24 cellular contexts compared by ENCODE assay signal in genomic region chr1:229005097-229005496, GRCh38.
"Had no signal": no experiment of that assay in that cellular context is flagged by ENCODE, and none has a peak within 500 bp of the region (broad histone marks: within the 10 kb centered on the region; RNA-seq: fewer than 3 reads in every experiment).

No MANE protein-coding gene starts in this region.

- H3K4me3 ChIP-seq: ascending aorta, esophagus squamous epithelium, heart right ventricle, left lung, lower lobe of right lung, thoracic aorta, upper lobe of left lung had no signal

- H3K27me3 Mint-ChIP-seq: activated CD4-positive, alpha-beta memory T cell treated with anti-CD3 and anti-CD28 coated beads for 36 hours; activated CD4-positive, alpha-beta T cell treated with anti-CD3 and anti-CD28 coated beads, Interleukin-2, amount 10 ng/mL, durations not matched to agents 24 days and 14 days; activated naive CD8-positive, alpha-beta T cell treated with anti-CD3 and anti-CD28 coated beads, Interleukin-2, amount 10 ng/mL, durations not matched to agents 7 days and 5 days had no signal

- H3K27ac ChIP-seq: brain microvascular endothelial cell, epithelial cell of prostate, esophagus squamous epithelium, heart right ventricle, left lung, lower lobe of right lung, thoracic aorta, upper lobe of left lung had no signal

- H3K36me3 Mint-ChIP-seq: activated CD4-positive, alpha-beta memory T cell treated with anti-CD3 and anti-CD28 coated beads for 36 hours; activated naive CD4-positive, alpha-beta T cell treated with anti-CD3 and anti-CD28 coated beads, Interleukin-2, amount 10 ng/mL, durations not matched to agents 7 days and 5 days; activated naive CD8-positive, alpha-beta T cell treated with anti-CD3 and anti-CD28 coated beads, Interleukin-2, amount 10 ng/mL, durations not matched to agents 7 days and 5 days had no signal

- H3K4me1 ChIP-seq: ascending aorta, esophagus squamous epithelium, lower lobe of right lung, upper lobe of left lung had no signal

- H3K27ac Mint-ChIP-seq: activated CD4-positive, alpha-beta memory T cell treated with anti-CD3 and anti-CD28 coated beads for 36 hours; activated CD4-positive, alpha-beta T cell treated with anti-CD3 and anti-CD28 coated beads, Interleukin-2, amount 10 ng/mL, durations not matched to agents 24 days and 14 days; activated naive CD4-positive, alpha-beta T cell treated with anti-CD3 and anti-CD28 coated beads, Interleukin-2, amount 10 ng/mL, durations not matched to agents 7 days and 5 days; activated naive CD8-positive, alpha-beta T cell treated with anti-CD3 and anti-CD28 coated beads, Interleukin-2, amount 10 ng/mL, durations not matched to agents 7 days and 5 days; activated T-helper 1 cell treated with anti-CD3 and anti-CD28 coated beads, Interleukin-12 subunit alpha, Interleukin-12 subunit beta, Interleukin-2, Interleukin-4 antibody, amounts not matched to agents 30 ng/mL and 10 ng/mL and 1 ng/mL, durations not matched to agents 14 hours and 24 hours and 36 hours had no signal

- H3K9me3 Mint-ChIP-seq: activated CD4-positive, alpha-beta memory T cell treated with anti-CD3 and anti-CD28 coated beads for 36 hours; activated CD4-positive, alpha-beta T cell treated with anti-CD3 and anti-CD28 coated beads, Interleukin-2, amount 10 ng/mL, durations not matched to agents 24 days and 14 days; activated naive CD4-positive, alpha-beta T cell treated with anti-CD3 and anti-CD28 coated beads, Interleukin-2, amount 10 ng/mL, durations not matched to agents 7 days and 5 days; activated naive CD8-positive, alpha-beta T cell treated with anti-CD3 and anti-CD28 coated beads, Interleukin-2, amount 10 ng/mL, durations not matched to agents 7 days and 5 days; activated T-helper 1 cell treated with anti-CD3 and anti-CD28 coated beads, Interleukin-12 subunit alpha, Interleukin-12 subunit beta, Interleukin-2, Interleukin-4 antibody, amounts not matched to agents 30 ng/mL and 10 ng/mL and 1 ng/mL, durations not matched to agents 14 hours and 24 hours and 36 hours had no signal

- DNase-seq: activated CD4-positive, alpha-beta memory T cell treated with anti-CD3 and anti-CD28 coated beads for 36 hours; activated CD4-positive, alpha-beta T cell treated with anti-CD3 and anti-CD28 coated beads, Interleukin-2, amount 10 ng/mL, durations not matched to agents 24 days and 14 days; activated CD4-positive, CD25-positive, alpha-beta regulatory T cell treated with anti-CD3 and anti-CD28 coated beads, Interleukin-2, amount 50 U/mL, for 72 hours; activated CD8-positive, alpha-beta memory T cell treated with anti-CD3 and anti-CD28 coated beads, Interleukin-2, amount 50 U/mL, for 4 hours; activated gamma-delta T cell; activated naive CD4-positive, alpha-beta T cell treated with anti-CD3 and anti-CD28 coated beads, Interleukin-2, amount 10 ng/mL, durations not matched to agents 7 days and 5 days; activated naive CD8-positive, alpha-beta T cell treated with anti-CD3 and anti-CD28 coated beads, Interleukin-2, amount 10 ng/mL, durations not matched to agents 7 days and 5 days; activated T-cell treated with anti-CD3 and anti-CD28 coated beads, Interleukin-2, amount 50 U/mL, for 1 hour; brain microvascular endothelial cell; central memory CD4-positive, alpha-beta T cell; esophagus squamous epithelium; foreskin melanocyte; heart right ventricle; kidney glomerular epithelial cell; left lung; lower lobe of right lung; right cardiac atrium; stimulated activated CD4-positive, alpha-beta T cell treated with anti-CD3 and anti-CD28 coated beads, Interleukin-2, amount 100 ng/mL, for 48 hours; stimulated activated naive CD4-positive, alpha-beta T cell treated with Interleukin-2 at 50 U/mL for 16 hours; upper lobe of left lung had no signal

- H3K9me3 ChIP-seq: ascending aorta, esophagus squamous epithelium, heart right ventricle, left lung, lower lobe of right lung, thoracic aorta, upper lobe of left lung had no signal

- ATAC-seq: heart right ventricle, left lung, lower lobe of right lung, right cardiac atrium had no signal

- H3K27me3 ChIP-seq: ascending aorta, brain microvascular endothelial cell, left lung, upper lobe of left lung had no signal

- H3K4me3 Mint-ChIP-seq: activated CD4-positive, alpha-beta memory T cell treated with anti-CD3 and anti-CD28 coated beads for 36 hours; activated CD4-positive, alpha-beta T cell treated with anti-CD3 and anti-CD28 coated beads, Interleukin-2, amount 10 ng/mL, durations not matched to agents 24 days and 14 days; activated naive CD4-positive, alpha-beta T cell treated with anti-CD3 and anti-CD28 coated beads, Interleukin-2, amount 10 ng/mL, durations not matched to agents 7 days and 5 days; activated naive CD8-positive, alpha-beta T cell treated with anti-CD3 and anti-CD28 coated beads, Interleukin-2, amount 10 ng/mL, durations not matched to agents 7 days and 5 days; activated T-helper 1 cell treated with anti-CD3 and anti-CD28 coated beads, Interleukin-12 subunit alpha, Interleukin-12 subunit beta, Interleukin-2, Interleukin-4 antibody, amounts not matched to agents 30 ng/mL and 10 ng/mL and 1 ng/mL, durations not matched to agents 14 hours and 24 hours and 36 hours had no signal

- H3K36me3 ChIP-seq: ascending aorta, brain microvascular endothelial cell, esophagus squamous epithelium, heart right ventricle, left lung, lower lobe of right lung, thoracic aorta, upper lobe of left lung had no signal
